Comparison of ENCODE assay signal across 34 cellular contexts in the genomic region with DNA sequence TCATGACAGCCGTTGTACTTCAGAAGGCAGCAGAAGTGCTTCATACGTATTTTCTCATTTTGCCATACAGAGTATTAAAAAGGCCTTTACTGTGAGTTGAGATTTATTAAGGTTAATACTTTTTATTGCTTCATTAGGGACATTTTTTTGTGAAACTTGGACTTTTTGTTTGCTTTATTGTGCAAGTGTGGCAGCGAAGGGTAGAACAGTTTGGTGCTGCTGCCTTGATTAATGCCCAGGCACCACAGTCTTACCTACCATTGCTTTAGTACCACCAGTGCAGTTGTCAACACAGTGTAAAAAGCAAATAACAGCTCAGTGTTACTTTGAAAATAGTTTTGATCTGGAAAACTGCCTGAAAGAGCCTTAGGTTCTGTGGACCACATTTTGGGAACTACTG.
"Had no signal": no experiment of that assay in that cellular context is flagged by ENCODE, and none has a peak within 500 bp of the region (broad histone marks: within the 10 kb centered on the region; RNA-seq: fewer than 3 reads in every experiment).

No MANE protein-coding gene starts in this region.

- H3K4me3 ChIP-seq: ascending aorta, cardiac muscle cell had no signal

- FAIRE-seq: bronchial epithelial cell, TTC549 had no signal

- DNase-seq: activated B cell treated with CpG ODN at 0.5 μM for 24 hours; activated CD4-positive, alpha-beta memory T cell treated with anti-CD3 and anti-CD28 coated beads for 36 hours; activated CD4-positive, alpha-beta T cell treated with anti-CD3 and anti-CD28 coated beads for 4 hours; activated CD4-positive, alpha-beta T cell treated with anti-CD3 and anti-CD28 coated beads, Interleukin-2, amount 10 ng/mL, durations not matched to agents 24 days and 14 days; activated CD4-positive, alpha-beta T cell treated with anti-CD3 and anti-CD28 coated beads, Interleukin-2, amount 50 U/mL, for 1 hour; activated CD4-positive, alpha-beta T cell treated with anti-CD3 and anti-CD28 coated beads, Interleukin-2, amount 50 U/mL, for 4 hours; activated CD4-positive, CD25-positive, alpha-beta regulatory T cell treated with anti-CD3 and anti-CD28 coated beads, Interleukin-2, amount 50 U/mL, for 72 hours; activated CD8-positive, alpha-beta memory T cell treated with anti-CD3 and anti-CD28 coated beads, Interleukin-2, amount 50 U/mL, for 4 hours; activated CD8-positive, alpha-beta T cell treated with anti-CD3 and anti-CD28 coated beads for 36 hours; activated effector memory CD4-positive, alpha-beta T cell treated with anti-CD3 and anti-CD28 coated beads, Interleukin-2, amount 50 U/mL, for 16 hours; activated gamma-delta T cell treated with Interleukin-2 at 50 U/mL for 16 hours; activated naive CD4-positive, alpha-beta T cell; activated naive CD4-positive, alpha-beta T cell treated with anti-CD3 and anti-CD28 coated beads for 36 hours; activated naive CD4-positive, alpha-beta T cell treated with anti-CD3 and anti-CD28 coated beads, Interleukin-2, amount 50 U/mL, for 16 hours; activated naive CD8-positive, alpha-beta T cell treated with anti-CD3 and anti-CD28 coated beads, Interleukin-2, amount 10 ng/mL, durations not matched to agents 7 days and 5 days; activated naive CD8-positive, alpha-beta T cell treated with anti-CD3 and anti-CD28 coated beads, Interleukin-2, amount 50 U/mL, for 24 hours; activated T-cell treated with anti-CD3 and anti-CD28 coated beads for 4 hours; activated T-cell treated with anti-CD3 and anti-CD28 coated beads, Interleukin-2, amount 50 U/mL, for 1 hour; activated T-cell treated with anti-CD3 and anti-CD28 coated beads, Interleukin-2, amount 50 U/mL, for 4 hours; activated T-cell treated with anti-CD3 and anti-CD28 coated beads, Interleukin-2, amount 50 U/mL, for 72 hours; amygdala; anterior cingulate cortex; caudate nucleus; cerebellar nuclear complex; T-helper 1 cell; T-helper 2 cell; T-helper 9 cell had no signal

- H3K4me1 ChIP-seq: ascending aorta had no signal

- H3K9me3 ChIP-seq: ascending aorta had no signal

- H3K27ac ChIP-seq: ascending aorta, cardiac muscle cell, VCaP had no signal

- ATAC-seq: activated CD8-positive, alpha-beta T cell treated with anti-CD3 and anti-CD28 coated beads for 36 hours; activated naive CD4-positive, alpha-beta T cell treated with anti-CD3 and anti-CD28 coated beads, Interleukin-2, amount 50 U/mL, for 72 hours; activated naive CD8-positive, alpha-beta T cell treated with anti-CD3 and anti-CD28 coated beads, Interleukin-2, amount 50 U/mL, for 24 hours; activated T-cell treated with anti-CD3 and anti-CD28 coated beads, Interleukin-2, amount 50 U/mL, for 4 hours; activated T-cell treated with anti-CD3 and anti-CD28 coated beads, Interleukin-2, amount 50 U/mL, for 72 hours; activated T-helper 17 cell treated with anti-CD3 and anti-CD28 coated beads, Interleukin-2, amount 50 U/mL, for 72 hours had no signal

- H3K27me3 ChIP-seq: ascending aorta, cardiac muscle cell had no signal
